ENCODE assay signal across 29 cellular contexts in the genomic region with DNA sequence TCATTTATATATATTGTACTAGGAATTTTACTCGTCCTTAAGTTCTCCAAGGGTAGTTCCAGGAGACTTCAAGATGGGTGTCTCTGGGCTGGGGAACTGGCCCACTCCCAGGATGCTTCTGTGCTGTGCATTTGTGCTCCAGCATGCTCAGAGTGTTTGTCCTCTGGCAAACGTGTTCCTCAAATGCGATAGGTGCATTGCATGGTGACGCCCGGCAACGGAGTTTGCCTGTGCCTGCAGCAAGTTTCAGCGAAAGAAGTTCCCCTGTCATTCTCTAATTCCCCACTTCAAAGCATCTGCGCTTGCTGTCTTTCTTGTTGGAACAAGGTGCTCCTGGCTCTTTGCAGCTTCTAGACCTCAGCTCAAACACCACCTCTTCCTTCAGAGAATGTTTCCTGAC.
"Had no signal": no experiment of that assay in that cellular context is flagged by ENCODE, and none has a peak within 500 bp of the region (broad histone marks: within the 10 kb centered on the region; RNA-seq: fewer than 3 reads in every experiment).

No MANE protein-coding gene starts in this region.

- H3K4me3 ChIP-seq: stomach, suprapubic skin, testis, thoracic aorta, thyroid gland, tibial artery, tibial nerve, transverse colon, upper lobe of left lung, upper lobe of right lung, uterus, vagina had no signal

- H3K9me3 Mint-ChIP-seq: stimulated activated naive B cell treated with anti-CD40 and anti-IgM and Interleukin-4, amounts not matched to agents 10 μg/mL and 1 μg/mL and 100 μg/mL, for 72 hours; stimulated activated naive CD8-positive, alpha-beta T cell treated with anti-CD3 and anti-CD28 coated beads, Interleukin-15, amount 100 ng/mL, for 72 hours; stimulated activated naive CD8-positive, alpha-beta T cell treated with anti-CD3 and anti-CD28 coated beads, Interleukin-15, Interleukin-2, amounts not matched to agents 100 ng/mL and 50 ng/mL, for 24 hours; type B pancreatic cell had no signal

- FAIRE-seq: urothelium cell line had no signal

- H3K4me1 ChIP-seq: stomach, suprapubic skin, testis, thyroid gland, tibial artery, tibial nerve, transverse colon, upper lobe of left lung, upper lobe of right lung, uterus, vagina had no signal

- H3K27ac ChIP-seq: stomach, suprapubic skin, testis, thoracic aorta, thyroid gland, tibial artery, tibial nerve, transverse colon, upper lobe of left lung, upper lobe of right lung, uterus, vagina had no signal

- H3K27ac Mint-ChIP-seq: stimulated activated effector memory CD8-positive, alpha-beta T cell treated with anti-CD3 and anti-CD28 coated beads, Interleukin-12 subunit alpha, Interleukin-12 subunit beta, amount 100 ng/mL, for 72 hours; stimulated activated memory B cell treated with anti-CD40 and anti-IgM and Interleukin-4, amounts not matched to agents 10 μg/mL and 1 μg/mL and 100 μg/mL, for 72 hours; stimulated activated naive B cell treated with anti-CD40 and anti-IgM and Interleukin-4, amounts not matched to agents 10 μg/mL and 1 μg/mL and 100 μg/mL, for 72 hours; stimulated activated naive CD8-positive, alpha-beta T cell treated with anti-CD3 and anti-CD28 coated beads, Interleukin-15, amount 100 ng/mL, for 72 hours; stimulated activated naive CD8-positive, alpha-beta T cell treated with anti-CD3 and anti-CD28 coated beads, Interleukin-15, Interleukin-2, amounts not matched to agents 100 ng/mL and 50 ng/mL, for 24 hours; type B pancreatic cell had no signal

- H3K36me3 Mint-ChIP-seq: stimulated activated effector memory CD8-positive, alpha-beta T cell treated with anti-CD3 and anti-CD28 coated beads, Interleukin-12 subunit alpha, Interleukin-12 subunit beta, amount 100 ng/mL, for 72 hours; stimulated activated memory B cell treated with anti-CD40 and anti-IgM and Interleukin-4, amounts not matched to agents 10 μg/mL and 1 μg/mL and 100 μg/mL, for 72 hours; stimulated activated naive B cell treated with anti-CD40 and anti-IgM and Interleukin-4, amounts not matched to agents 10 μg/mL and 1 μg/mL and 100 μg/mL, for 72 hours; type B pancreatic cell had no signal

- ATAC-seq: stimulated activated effector memory CD8-positive, alpha-beta T cell treated with anti-CD3 and anti-CD28 coated beads, Interleukin-12 subunit alpha, Interleukin-12 subunit beta, amount 100 ng/mL, for 72 hours; stimulated activated memory B cell treated with anti-CD40 and anti-IgM and Interleukin-4, amounts not matched to agents 10 μg/mL and 1 μg/mL and 100 μg/mL, for 72 hours; stimulated activated naive B cell treated with anti-CD40 and anti-IgM and Interleukin-4, amounts not matched to agents 10 μg/mL and 1 μg/mL and 100 μg/mL, for 72 hours; stimulated activated naive CD8-positive, alpha-beta T cell treated with anti-CD3 and anti-CD28 coated beads, Interleukin-15, amount 100 ng/mL, for 72 hours; stimulated activated naive CD8-positive, alpha-beta T cell treated with anti-CD3 and anti-CD28 coated beads, Interleukin-15, Interleukin-2, amounts not matched to agents 100 U/mL and 50 U/mL, for 24 hours; upper lobe of right lung had no signal

- H3K4me1 Mint-ChIP-seq: stimulated activated effector memory CD8-positive, alpha-beta T cell treated with anti-CD3 and anti-CD28 coated beads, Interleukin-12 subunit alpha, Interleukin-12 subunit beta, amount 100 ng/mL, for 72 hours; stimulated activated memory B cell treated with anti-CD40 and anti-IgM and Interleukin-4, amounts not matched to agents 10 μg/mL and 1 μg/mL and 100 μg/mL, for 72 hours; stimulated activated naive B cell treated with anti-CD40 and anti-IgM and Interleukin-4, amounts not matched to agents 10 μg/mL and 1 μg/mL and 100 μg/mL, for 72 hours; stimulated activated naive CD8-positive, alpha-beta T cell treated with anti-CD3 and anti-CD28 coated beads, Interleukin-15, amount 100 ng/mL, for 72 hours had no signal

- H3K36me3 ChIP-seq: stomach, suprapubic skin, thoracic aorta, thyroid gland, tibial artery, tibial nerve, transverse colon, upper lobe of left lung, upper lobe of right lung, uterus, vagina had no signal

- H3K27me3 ChIP-seq: testis, thyroid gland, tibial artery, tibial nerve, transverse colon, upper lobe of left lung, upper lobe of right lung, uterus, vagina had no signal

- H3K9me3 ChIP-seq: stomach, suprapubic skin, testis, thoracic aorta, thyroid gland, tibial artery, tibial nerve, transverse colon, upper lobe of left lung, upper lobe of right lung, uterus, vagina had no signal

- H3K4me3 Mint-ChIP-seq: stimulated activated effector memory CD8-positive, alpha-beta T cell treated with anti-CD3 and anti-CD28 coated beads, Interleukin-12 subunit alpha, Interleukin-12 subunit beta, amount 100 ng/mL, for 72 hours; stimulated activated memory B cell treated with anti-CD40 and anti-IgM and Interleukin-4, amounts not matched to agents 10 μg/mL and 1 μg/mL and 100 μg/mL, for 72 hours; stimulated activated naive B cell treated with anti-CD40 and anti-IgM and Interleukin-4, amounts not matched to agents 10 μg/mL and 1 μg/mL and 100 μg/mL, for 72 hours; stimulated activated naive CD8-positive, alpha-beta T cell treated with anti-CD3 and anti-CD28 coated beads, Interleukin-15, amount 100 ng/mL, for 72 hours; stimulated activated naive CD8-positive, alpha-beta T cell treated with anti-CD3 and anti-CD28 coated beads, Interleukin-15, Interleukin-2, amounts not matched to agents 100 ng/mL and 50 ng/mL, for 24 hours; type B pancreatic cell had no signal

- DNase-seq: stimulated activated CD4-positive, alpha-beta T cell treated with anti-CD3 and anti-CD28 coated beads, Interleukin-2, amount 100 ng/mL, for 48 hours; stimulated activated CD4-positive, alpha-beta T cell treated with anti-CD3 and anti-CD28 coated beads, Interleukin-4, amount 100 ng/mL, for 1 hour; stimulated activated CD4-positive, alpha-beta T cell treated with anti-CD3 and anti-CD28 coated beads, Interleukin-4, amount 100 ng/mL, for 24 hours; stimulated activated CD4-positive, alpha-beta T cell treated with anti-CD3 and anti-CD28 coated beads, Interleukin-4, amount 100 ng/mL, for 4 hours; stimulated activated CD8-positive, alpha-beta memory T cell treated with anti-CD3 and anti-CD28 coated beads, Interleukin-4, amount 100 ng/mL, for 48 hours; stimulated activated naive B cell treated with anti-CD40 and anti-IgM and Interleukin-4, amounts not matched to agents 10 μg/mL and 1 μg/mL and 100 μg/mL, for 72 hours; stimulated activated naive CD4-positive, alpha-beta T cell; stimulated activated naive CD4-positive, alpha-beta T cell treated with Interleukin-2 at 50 U/mL for 16 hours; stimulated activated naive CD8-positive, alpha-beta T cell treated with anti-CD3 and anti-CD28 coated beads, Interleukin-15, amount 100 ng/mL, for 72 hours; stimulated activated naive CD8-positive, alpha-beta T cell treated with anti-CD3 and anti-CD28 coated beads, Interleukin-15, Interleukin-2, amounts not matched to agents 100 U/mL and 50 U/mL, for 24 hours; stomach; substantia nigra; testis; thyroid gland; tibial artery; transverse colon; trophoblast cell; upper lobe of right lung; uterus had no signal
